Comparison of ENCODE assay signal across 8 cellular contexts in the genomic region with DNA sequence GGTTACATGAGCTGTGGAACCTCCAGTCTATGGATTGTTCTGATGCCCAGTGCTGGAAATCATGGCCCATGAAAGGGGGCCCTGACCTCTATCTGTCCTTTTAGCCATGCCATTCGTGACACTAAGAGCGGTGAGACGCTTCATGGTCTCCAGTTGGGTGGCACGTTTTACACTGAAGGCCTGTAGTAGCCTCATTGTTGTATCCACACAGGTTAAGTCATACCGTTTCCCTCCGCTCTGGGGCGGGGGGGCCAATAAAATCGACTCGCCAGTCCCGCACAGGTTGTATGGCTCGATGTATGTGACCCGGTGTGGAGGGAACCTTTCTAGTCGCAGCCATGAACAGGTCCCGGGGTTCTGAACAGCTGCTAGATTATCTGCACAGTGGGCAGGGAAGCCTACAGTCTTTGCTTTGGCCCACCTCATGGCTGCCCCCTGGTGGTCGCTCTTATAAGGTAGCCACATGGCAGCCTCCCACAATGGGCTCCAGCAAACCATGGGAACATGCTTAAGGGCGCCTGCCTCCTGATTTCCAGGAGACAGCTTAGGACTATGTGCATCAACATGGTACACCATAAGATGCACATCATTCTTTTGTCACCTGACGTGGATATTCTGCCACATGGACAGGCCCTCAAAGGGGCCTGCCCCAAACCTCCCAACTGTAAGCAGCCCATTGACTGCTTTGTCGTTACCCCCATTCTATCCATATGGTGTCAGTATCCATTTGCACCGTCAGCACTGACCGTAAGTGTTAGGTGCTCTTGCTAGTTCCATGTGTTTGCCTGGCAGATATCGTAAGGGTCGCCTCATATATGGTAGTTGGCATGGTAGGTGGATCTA.
DNase-seq lines count a peak whose midpoint lies in the region; ATAC-seq and TF ChIP-seq lines count a peak whose summit lies in the region.

No MANE protein-coding gene starts in this region.

- ATAC-seq in activated CD4-positive, CD25-positive, alpha-beta regulatory T cell treated with anti-CD3 and anti-CD28 coated beads, Interleukin-2, amount 50 U/mL, for 24 hours = peak; percentile 94 to 96
- no peak for ATAC-seq in GM18867 (IDR thresholded peaks at IDR 0.05; ENCODE audit: unreplicated experiment)

- H3K27ac ChIP-seq in caudate nucleus (ENCODE audit: low read depth, low read length) = no peak overlapping the region

- TF ChIP-seq CTCF in GM12873 (IDR thresholded peaks at IDR 0.05; ENCODE audit: insufficient read depth, low read depth, low read length, missing control alignments) = peak; percentile 93

- peak; percentile 75 for DNase-seq in NAMALWA (ENCODE audit: low spot score)
- DNase-seq in caudate nucleus (lab: John Stamatoyannopoulos, UW) = peak in 52 of 61 donors; percentile 6 to 89 (median 40)
- DNase-seq in kidney glomerular epithelial cell (lab: John Stamatoyannopoulos, UW) = peak; percentile 54
- peak; percentile 91 to 93 for DNase-seq in stimulated activated CD4-positive, alpha-beta T cell treated with anti-CD3 and anti-CD28 coated beads, Interleukin-2, amount 100 ng/mL, for 24 hours
- no peak for DNase-seq in NCI-H345 treated with DMSO at 0.1 percent for 48 hours (lab: John Stamatoyannopoulos, UW; ENCODE audit: unreplicated experiment)
